In genomic region chr13:106762711-106763110, GRCh38 we compare ENCODE assay signal across 20 cellular contexts.
"Had no signal": no experiment of that assay in that cellular context is flagged by ENCODE, and none has a peak within 500 bp of the region (broad histone marks: within the 10 kb centered on the region; RNA-seq: fewer than 3 reads in every experiment).

No MANE protein-coding gene starts in this region.

- H3K36me3 ChIP-seq: SJSA1 had no signal

- H3K27me3 ChIP-seq: SJSA1 had no signal

- H3K27ac ChIP-seq: HL-60, KMS-11, SJSA1, SK-N-MC had no signal

- ATAC-seq: K562, Panc1, PC-3 had no signal

- DNase-seq: Kasumi-1, MM.1S, NCI-H1092 treated with DMSO at 0.1 percent for 48 hours, NCI-H1436, NCI-H187, NCI-H2029, NCI-H2171 treated with DMSO at 0.1 percent for 48 hours, NCI-H345, NCI-H446 treated with DMSO at 0.1 percent for 48 hours, NCI-H510A treated with DMSO at 0.1 percent for 48 hours, NCI-H526, PC-3, Right ventricle myocardium superior, SIG-M5 had no signal

- H3K4me1 ChIP-seq: SJSA1 had no signal

- H3K4me3 ChIP-seq: K562, SJSA1, SK-N-MC had no signal
